Comparison of ENCODE assay signal across 8 cellular contexts in genomic region chr6:141309295-141309694, GRCh38.
DNase-seq lines count a peak whose midpoint lies in the region; ATAC-seq, FAIRE-seq and TF ChIP-seq lines count a peak whose summit lies in the region.
"Had no signal": no experiment of that assay in that cellular context is flagged by ENCODE, and none has a peak within 500 bp of the region (broad histone marks: within the 10 kb centered on the region; RNA-seq: fewer than 3 reads in every experiment).

No MANE protein-coding gene starts in this region.

- no peaks in the 10 kb centered on the region for H3K36me3 ChIP-seq in pancreas
- H3K36me3 ChIP-seq in thyroid gland = no peaks in the 10 kb centered on the region

- H3K4me3 ChIP-seq in GM12864 (ENCODE audit: low read depth, low read length) = no peak overlapping the region
- H3K4me3 ChIP-seq in fibroblast of the aortic adventitia (ENCODE audit: low read depth, low read length) = no peak overlapping the region
- H3K4me3 ChIP-seq in pancreas = no peak overlapping the region
- H3K4me3 ChIP-seq in thyroid gland (replicated peaks in 1 of 3) = no peak overlapping the region

- ATAC-seq in GM19372 (IDR thresholded peaks at IDR 0.05; ENCODE audit: low read depth, unreplicated experiment) (peak; percentile 53), pancreas (no peak)

- FAIRE-seq in pancreas (lab: Jason Lieb, UNC) (no peak), HTR-8/SVneo (lab: Jason Lieb, UNC) (no peak)

- peak; percentile 8 for TF ChIP-seq CTCF in GM12864 (IDR thresholded peaks at IDR 0.05; ENCODE audit: low read depth, low read length, missing control alignments)
- no peak for TF ChIP-seq CTCF in fibroblast of the aortic adventitia (IDR thresholded peaks at IDR 0.05; ENCODE audit: insufficient read depth, low read length)
- no peak for TF ChIP-seq CTCF in pancreas (IDR thresholded peaks at IDR 0.05)
- no peak for TF ChIP-seq CTCF in thyroid gland (IDR thresholded peaks at IDR 0.05)

- DNase-seq in GM12864 (ENCODE audit: low read depth) (no peak), NCI-H2171 (lab: John Stamatoyannopoulos, UW) (peak; percentile 47), fibroblast of the aortic adventitia (ENCODE audit: low read depth) (peak; percentile 8), pancreas (no peak), HTR-8/SVneo (ENCODE audit: insufficient read length, low spot score) (no peak), thyroid gland (no peak)

- H3K27me3 ChIP-seq in pancreas (no peaks in the 10 kb centered on the region), thyroid gland (no peaks in the 10 kb centered on the region)

- intact Hi-C loops in pancreas (cut with DNase I) (no loop called here), thyroid gland (cut with DNase I) (no loop called here)

- H3K9me3 ChIP-seq in pancreas (no peaks in the 10 kb centered on the region), thyroid gland (no peaks in the 10 kb centered on the region)

- no peaks in the 10 kb centered on the region for H3K4me1 ChIP-seq in pancreas
- H3K4me1 ChIP-seq in thyroid gland = no peaks in the 10 kb centered on the region

- TF ChIP-seq POLR2A in thyroid gland (IDR thresholded peaks at IDR 0.05) = no peak

- H3K27ac ChIP-seq in pancreas = no peak overlapping the region
- H3K27ac ChIP-seq in thyroid gland = no peak overlapping the region
- H3K27ac ChIP-seq: VCaP had no signal

Comparison
In these comparisons a context has a peak if more than half of its experiments do, and no peak if none do; other contexts are left out.
1. DNase-seq: peak in NCI-H2171 (single experiment) and fibroblast of the aortic adventitia (single experiment); none in GM12864 (single experiment), pancreas (0 of 6), HTR-8/SVneo (single experiment) and thyroid gland (0 of 2).